Comparison of ENCODE assay signal across 21 cellular contexts in genomic region chr4:168863719-168864632, GRCh38.
A peak's percentile ranks its signal among the peaks of the same experiment; 100 is the strongest.
DNase-seq lines count a peak whose midpoint lies in the region; FAIRE-seq and TF ChIP-seq lines count a peak whose summit lies in the region.
"Had no signal": no experiment of that assay in that cellular context is flagged by ENCODE, and none has a peak within 500 bp of the region (broad histone marks: within the 10 kb centered on the region; RNA-seq: fewer than 3 reads in every experiment).

No MANE protein-coding gene starts in this region.

- peaks cover 40% of the 10 kb centered on the region for H3K4me1 ChIP-seq in ACC112 (ENCODE audit: control insufficient read depth, insufficient read depth, low read length, unreplicated experiment)

- H3K36me3 Mint-ChIP-seq in nephron (ENCODE audit: low read depth): peaks cover 47% of the 10 kb centered on the region

- no peak overlapping the region for H2AFZ ChIP-seq in ACC112 (ENCODE audit: low read length, unreplicated experiment)

- H3K36me3 ChIP-seq in ACC112 (ENCODE audit: insufficient read depth, low read length) (no peaks in the 10 kb centered on the region), MG63 (peaks cover 54% of the 10 kb centered on the region)
- H3K36me3 ChIP-seq: cardiac muscle cell, lower lobe of right lung had no signal

- H3K4me3 ChIP-seq in ACC112 (ENCODE audit: low read depth, low read length) (no peak overlapping the region), MG63 (no peak overlapping the region)
- H3K4me3 ChIP-seq: cardiac muscle cell, dorsolateral prefrontal cortex, lower lobe of right lung had no signal

- no peaks in the 10 kb centered on the region for H3K27me3 Mint-ChIP-seq in nephron (ENCODE audit: low read depth)

- peaks cover 34% of the 10 kb centered on the region for H3K79me2 ChIP-seq in ACC112 (ENCODE audit: control insufficient read depth, insufficient read depth, low read length, unreplicated experiment)

- no peaks in the 10 kb centered on the region for H3K27me3 ChIP-seq in ACC112 (ENCODE audit: insufficient read depth, low read length)
- no peaks in the 10 kb centered on the region for H3K27me3 ChIP-seq in MG63
- H3K27me3 ChIP-seq: cardiac muscle cell, dorsolateral prefrontal cortex had no signal

- H3K4me3 Mint-ChIP-seq in nephron: no peak overlapping the region

- peaks cover 71% of the 10 kb centered on the region for H3K4me1 Mint-ChIP-seq in nephron

- FAIRE-seq in endometrium (lab: Jason Lieb, UNC): peak; percentile 29
- FAIRE-seq: D721Med, HTR-8/SVneo had no signal

- H3K9me3 ChIP-seq in MG63: no peaks in the 10 kb centered on the region
- H3K9me3 ChIP-seq: lower lobe of right lung had no signal

- peak overlapping the region; percentile 58 for H3K27ac ChIP-seq in ACC112 (ENCODE audit: low read depth, low read length)
- H3K27ac ChIP-seq: cardiac muscle cell, dorsolateral prefrontal cortex, KMS-11, lower lobe of right lung had no signal

- no peaks in the 10 kb centered on the region for H3K9me3 Mint-ChIP-seq in nephron

- peak overlapping the region; percentile 42 to 93 (median 91) for H3K27ac Mint-ChIP-seq in nephron

- DNase-seq in MG63: peak; percentile 14
- no peak for DNase-seq in NCI-H187 (lab: John Stamatoyannopoulos, UW)
- DNase-seq in NCI-H1092 (lab: John Stamatoyannopoulos, UW): no peak
- DNase-seq in NCI-H510A (lab: John Stamatoyannopoulos, UW): no peak
- no peak for DNase-seq in cortex of kidney (lab: John Stamatoyannopoulos, UW)
- DNase-seq: activated gamma-delta T cell; dorsolateral prefrontal cortex; lower lobe of right lung; NCI-H1930; occipital lobe; retina; SHP77; stimulated activated CD4-positive, alpha-beta T cell treated with anti-CD3 and anti-CD28 coated beads, Interleukin-12 subunit alpha, Interleukin-12 subunit beta, amount 100 ng/mL, for 4 hours; SW 1271 had no signal

- no peak for TF ChIP-seq CTCF in nephron (IDR thresholded peaks at IDR 0.05; ENCODE audit: unreplicated experiment in 3 of 3)
